In genomic region chr15:69644876-69645275, GRCh38 we compare ENCODE assay signal across 20 cellular contexts.
DNase-seq lines count a peak whose midpoint lies in the region; ATAC-seq, FAIRE-seq and TF ChIP-seq lines count a peak whose summit lies in the region.
"Had no signal": no experiment of that assay in that cellular context is flagged by ENCODE, and none has a peak within 500 bp of the region (broad histone marks: within the 10 kb centered on the region; RNA-seq: fewer than 3 reads in every experiment).

No MANE protein-coding gene starts in this region.

- H3K4me1 ChIP-seq in HepG2 (ENCODE audit: insufficient read depth, low read length), result no peaks in the 10 kb centered on the region
- no peaks in the 10 kb centered on the region for H3K4me1 ChIP-seq in right lobe of liver
- H3K4me1 ChIP-seq: A549 had no signal

- CTCF ChIA-PET in HepG2 (lab: Yijun Ruan, JAX; ENCODE audit: low intra/inter-chr PET ratio, low total read pairs), result no interaction called here

- H3K27me3 ChIP-seq in HepG2 (ENCODE audit: control insufficient read depth in 1 of 2, insufficient read depth in 2 of 2, low read length in 2 of 2) (peaks cover 4 to 43% of the 10 kb centered on the region in 2 experiments; a peak in 4 of 5 replicates), right lobe of liver (no peaks in the 10 kb centered on the region)

- intact Hi-C loops in HepG2 (cut with micrococcal nuclease; ENCODE audit: unreplicated experiment), result no loop called here
- intact Hi-C loops in right lobe of liver (cut with DNase I), result no loop called here

- H3K27ac ChIP-seq in HepG2 (ENCODE audit: extremely low read length, insufficient read depth, low read length) (no peak overlapping the region), right lobe of liver (no peak overlapping the region)
- H3K27ac ChIP-seq: 22Rv1; A549; BLaER1 treated with 17β-estradiol and CSF1 and Interleukin-3, amounts not matched to agents 10 nM and 100 nM; C4-2B had no signal

- FAIRE-seq in HepG2 (lab: Jason Lieb, UNC) (no peak), islet of Langerhans (lab: Jason Lieb, UNC) (peak; percentile 66)
- FAIRE-seq: D721Med, G401.6, GM12891, GM19239 had no signal

- TF ChIP-seq RAD21 in HepG2 (CRISPR knock-in tag; IDR thresholded peaks at IDR 0.05), result no peak

- TF ChIP-seq CTCF in HepG2 (CRISPR knock-in tag; IDR thresholded peaks at IDR 0.05) (no peak), right lobe of liver (IDR thresholded peaks at IDR 0.05) (no peak)

- peaks cover 4% of the 10 kb centered on the region; the same call in 1 of the 2 replicates for H3K9me3 ChIP-seq in HepG2 (ENCODE audit: low read length)
- no peaks in the 10 kb centered on the region for H3K9me3 ChIP-seq in right lobe of liver

- BruUV-seq in HepG2 (replicated peaks; lab: Mats Ljungman, UMichigan), result no TSS peak

- TF ChIP-seq EP300 in HepG2 (IDR thresholded peaks at IDR 0.05; ENCODE audit: low read depth in 2 of 2, low read length in 2 of 2) (no peak), HepG2 (CRISPR knock-in tag; IDR thresholded peaks at IDR 0.05; ENCODE audit: borderline replicate concordance) (no peak)

- ATAC-seq in HepG2, result no peak
- no peak for ATAC-seq in right lobe of liver
- ATAC-seq in GM19395 (IDR thresholded peaks at IDR 0.05; ENCODE audit: unreplicated experiment), result no peak
- ATAC-seq: A549; CD8-positive, alpha-beta T cell had no signal

- H4K20me1 ChIP-seq in HepG2 (ENCODE audit: insufficient read depth, low read length), result peaks cover 12% of the 10 kb centered on the region

- no peak overlapping the region for H3K4me2 ChIP-seq in HepG2 (ENCODE audit: low read depth, low read length)
- H3K4me2 ChIP-seq: A549; BLaER1 treated with 17β-estradiol and CSF1 and Interleukin-3, amounts not matched to agents 10 nM and 100 nM had no signal

- in situ Hi-C loops in HepG2 (cut with HindIII; ENCODE audit: extremely low pct_ligation_motif_present, low pct_unique_long_range_greater_than_20kb), result no loop called here

- TF ChIP-seq POLR2A in HepG2 (IDR thresholded peaks at IDR 0.05; ENCODE audit: insufficient read depth in 1 of 2, low read depth in 2 of 2, low read length in 2 of 2) (no peak), right lobe of liver (IDR thresholded peaks at IDR 0.05) (no peak)

- 0% methylated on average over 1 of the region's 1 CpG for WGBS in HepG2 (ENCODE audit: low lambda C conversion rate)
- 88% methylated on average over 1 of the region's 1 CpG for WGBS in right lobe of liver (ENCODE audit: insufficient coverage, low coverage, low lambda C conversion rate, missing lambda C conversion rate)

- H3K4me3 ChIP-seq in HepG2 (replicated peaks in 1 of 3; ENCODE audit: insufficient read depth in 1 of 3, low read depth in 2 of 3, low read length in 3 of 3), result no peak overlapping the region
- H3K4me3 ChIP-seq in right lobe of liver, result no peak overlapping the region
- H3K4me3 ChIP-seq: A549; BLaER1 treated with 17β-estradiol and CSF1 and Interleukin-3, amounts not matched to agents 10 nM and 100 nM had no signal

- H3K9ac ChIP-seq in HepG2 (ENCODE audit: insufficient read depth, low read depth, low read length), result no peak overlapping the region
- H3K9ac ChIP-seq: BLaER1 treated with 17β-estradiol and CSF1 and Interleukin-3, amounts not matched to agents 10 nM and 100 nM had no signal

- POLR2A ChIA-PET in HepG2 (lab: Yijun Ruan, JAX), result no interaction called here

- DNase-seq in HepG2 (ENCODE audit: low spot score), result no peak
- no peak for DNase-seq in right lobe of liver
- DNase-seq in putamen (ENCODE audit: low spot score), result no peak
- DNase-seq: AML-193; Caco-2; Calu3; CD4-positive, alpha-beta T cell; DMS79 treated with DMSO at 0.1 percent for 48 hours; GF-D8 had no signal

- no peak overlapping the region for H2AFZ ChIP-seq in HepG2 (ENCODE audit: low read length)

- H3K36me3 ChIP-seq in HepG2 (replicated peaks in 1 of 2; ENCODE audit: control insufficient read depth in 1 of 2, insufficient read depth in 2 of 2, low read length in 2 of 2) (no peaks in the 10 kb centered on the region), right lobe of liver (no peaks in the 10 kb centered on the region)
- H3K36me3 ChIP-seq: BLaER1 treated with 17β-estradiol and CSF1 and Interleukin-3, amounts not matched to agents 10 nM and 100 nM had no signal

- H3K79me2 ChIP-seq in HepG2 (ENCODE audit: insufficient read depth, low read length), result no peaks in the 10 kb centered on the region

TF ChIP-seq in HepG2, 621 proteins besides CTCF, POLR2A, EP300 and RAD21:
- peak; percentile 57 to 62; a peak in 3 of 4 replicates for TF ChIP-seq MAFK (conservative IDR thresholded peaks at IDR 0.05 in 1 of 2, IDR thresholded peaks at IDR 0.05 in 1 of 2; ENCODE audit: low read length in 2 of 2)
- no peak for TF ChIP-seq ZNF710 (CRISPR knock-in tag; IDR thresholded peaks at IDR 0.05; ENCODE audit: borderline replicate concordance)
- peak; percentile 62; the same call in 1 of the 2 replicates for TF ChIP-seq MAFF (IDR thresholded peaks at IDR 0.05; ENCODE audit: low read depth, low read length)
TF ChIP-seq in HepG2: peak in this region for 2.
